Comparison of ENCODE assay signal across 1 cellular context in genomic region chr10:55091691-55092328, GRCh38.
TF ChIP-seq lines count a peak whose summit lies in the region.

No MANE protein-coding gene starts in this region.

TF ChIP-seq in H1, 55 proteins besides CTCF, POLR2A, EP300 and RAD21 (continued from another document):
- TF ChIP-seq CHD7 (IDR thresholded peaks at IDR 0.05; ENCODE audit: insufficient replicate concordance, low read length): no peak
- no peak for TF ChIP-seq SP2 (IDR thresholded peaks at IDR 0.05; ENCODE audit: low read length)
- no peak for TF ChIP-seq GABPA (IDR thresholded peaks at IDR 0.05; ENCODE audit: borderline replicate concordance, insufficient read depth, low read length)
- TF ChIP-seq BACH1 (IDR thresholded peaks at IDR 0.05; ENCODE audit: low read length): no peak
- TF ChIP-seq POU5F1 (IDR thresholded peaks at IDR 0.05; ENCODE audit: low read depth, low read length): no peak
- no peak for TF ChIP-seq CTBP2 (IDR thresholded peaks at IDR 0.05; ENCODE audit: borderline replicate concordance, insufficient read depth, insufficient read length, low read length)
- TF ChIP-seq CBX5 (IDR thresholded peaks at IDR 0.05; ENCODE audit: low read depth, low read length): no peak
- TF ChIP-seq NANOG (IDR thresholded peaks at IDR 0.05; ENCODE audit: insufficient read depth, low read depth, low read length, poor library complexity, severe bottlenecking): no peak
- TF ChIP-seq TEAD4 (IDR thresholded peaks at IDR 0.05; ENCODE audit: low read depth, low read length): no peak
- no peak for TF ChIP-seq JUN (IDR thresholded peaks at IDR 0.05; ENCODE audit: low read depth, low read length)
